Comparison of ENCODE assay signal across 29 cellular contexts in the genomic region with DNA sequence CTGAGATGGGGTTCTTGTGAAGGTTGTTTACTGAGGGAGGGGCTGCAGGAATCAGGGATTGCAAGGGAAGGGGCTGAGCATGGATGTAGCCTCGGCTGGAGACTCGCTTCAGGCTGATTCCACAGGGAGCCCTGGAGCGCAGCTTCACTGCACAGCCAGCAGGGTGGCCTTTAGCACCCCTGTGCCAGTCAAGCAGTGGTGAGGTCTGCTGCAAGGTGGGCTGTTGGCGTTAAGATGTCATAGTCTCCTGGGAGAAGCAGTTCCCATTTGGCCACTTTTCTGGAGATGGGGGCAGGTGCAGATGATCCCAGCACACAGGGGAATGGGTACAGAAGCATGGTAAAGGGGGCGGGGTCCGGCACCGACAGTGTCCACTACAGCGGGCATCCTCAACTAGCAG.
A peak's percentile ranks its signal among the peaks of the same experiment; 100 is the strongest.
DNase-seq lines count a peak whose midpoint lies in the region; ATAC-seq, FAIRE-seq and TF ChIP-seq lines count a peak whose summit lies in the region.
"Had no signal": no experiment of that assay in that cellular context is flagged by ENCODE, and none has a peak within 500 bp of the region (broad histone marks: within the 10 kb centered on the region; RNA-seq: fewer than 3 reads in every experiment).

No MANE protein-coding gene starts in this region.

- FAIRE-seq in HepG2 (lab: Jason Lieb, UNC) = no peak
- FAIRE-seq: A204.1, astrocyte, GM12892 had no signal

- DNase-seq in activated effector memory CD4-positive, alpha-beta T cell treated with anti-CD3 and anti-CD28 coated beads, Interleukin-2, amount 50 U/mL, for 16 hours = peak; percentile 34
- no peak for DNase-seq in activated effector memory CD4-positive, alpha-beta T cell treated with Interleukin-2 at 50 U/mL for 16 hours
- DNase-seq in RWPE2 (ENCODE audit: low spot score) (peak; percentile 73), HepG2 (ENCODE audit: low spot score) (no peak), type B pancreatic cell (ENCODE audit: extremely low spot score, unreplicated experiment) (peak; percentile 42), SHP77 treated with DMSO at 0.1 percent for 48 hours (lab: John Stamatoyannopoulos, UW) (no peak), Calu3 (no peak), HPDE6-E6E7 (ENCODE audit: extremely low spot score) (no peak)
- DNase-seq: activated CD4-positive, alpha-beta T cell treated with anti-CD3 and anti-CD28 coated beads, Interleukin-2, amount 10 ng/mL, durations not matched to agents 7 days and 5 days; activated naive CD8-positive, alpha-beta T cell treated with anti-CD3 and anti-CD28 coated beads, Interleukin-2, amount 10 ng/mL, durations not matched to agents 7 days and 5 days; CD8-positive, alpha-beta memory T cell; DMS53; effector CD4-positive, alpha-beta T cell; erythroblast; foreskin keratinocyte; GF-D8; immature natural killer cell; KBM-7; left ventricle myocardium inferior; NCI-H1436 treated with DMSO at 0.1 percent for 48 hours; NCI-H2107; NCI-H446; nephron progenitor cell had no signal

- 32% methylated on average over 8 of the region's 8 CpGs for WGBS in HepG2 (ENCODE audit: low lambda C conversion rate)

- CTCF ChIA-PET in HepG2 (lab: Yijun Ruan, JAX; ENCODE audit: low intra/inter-chr PET ratio, low total read pairs) (no interaction called here), Calu3 (lab: Charles Lee) (no interaction called here)

- intact Hi-C loops in HepG2 (cut with micrococcal nuclease; ENCODE audit: unreplicated experiment) (no loop called here), Calu3 (cut with micrococcal nuclease; ENCODE audit: unreplicated experiment) (no loop called here)

- no peak overlapping the region for H3K9ac ChIP-seq in HepG2 (ENCODE audit: insufficient read depth, low read depth, low read length)

- in situ Hi-C loops in HepG2 (cut with HindIII; ENCODE audit: extremely low pct_ligation_motif_present, low pct_unique_long_range_greater_than_20kb) = no loop called here

- no peak overlapping the region for H3K4me3 ChIP-seq in RWPE2 (ENCODE audit: severe bottlenecking)
- no peak overlapping the region for H3K4me3 ChIP-seq in HepG2 (replicated peaks in 1 of 3; ENCODE audit: insufficient read depth in 1 of 3, low read depth in 2 of 3, low read length in 3 of 3)
- H3K4me3 ChIP-seq: left ventricle myocardium inferior, upper lobe of left lung had no signal

- H3K36me3 ChIP-seq in RWPE2 (ENCODE audit: low read depth) (no peaks in the 10 kb centered on the region), HepG2 (replicated peaks in 1 of 2; ENCODE audit: control insufficient read depth in 1 of 2, insufficient read depth in 2 of 2, low read length in 2 of 2) (no peaks in the 10 kb centered on the region)
- H3K36me3 ChIP-seq: left ventricle myocardium inferior, upper lobe of left lung had no signal

- H3K9me3 ChIP-seq in RWPE2 (ENCODE audit: severe bottlenecking) (no peaks in the 10 kb centered on the region), HepG2 (ENCODE audit: low read length) (no peaks in the 10 kb centered on the region)
- H3K9me3 ChIP-seq: left ventricle myocardium inferior, upper lobe of left lung had no signal

- H3K36me3 Mint-ChIP-seq in type B pancreatic cell (no peaks in the 10 kb centered on the region), Calu3 (ENCODE audit: insufficient read depth, unreplicated experiment) (no peaks in the 10 kb centered on the region)
- H3K36me3 Mint-ChIP-seq: activated naive CD8-positive, alpha-beta T cell treated with anti-CD3 and anti-CD28 coated beads, Interleukin-2, amount 10 ng/mL, durations not matched to agents 7 days and 5 days; CD8-positive, alpha-beta memory T cell; immature natural killer cell had no signal

- H3K9me3 Mint-ChIP-seq in type B pancreatic cell (no peaks in the 10 kb centered on the region), Calu3 (ENCODE audit: low read depth, unreplicated experiment) (no peaks in the 10 kb centered on the region)
- H3K9me3 Mint-ChIP-seq: activated T-helper 17 cell treated with anti-CD3 and anti-CD28 coated beads, Interleukin-2, amount 50 U/mL, for 72 hours; CD8-positive, alpha-beta memory T cell; immature natural killer cell; nephron progenitor cell; T-helper 2 cell treated with Interferon-gamma antibody and Interleukin-4, amounts not matched to agents 5 μg/mL and 100 μg/mL, for 36 hours had no signal

- H3K79me2 ChIP-seq in HepG2 (ENCODE audit: insufficient read depth, low read length) = no peaks in the 10 kb centered on the region

- H2AFZ ChIP-seq in HepG2 (ENCODE audit: low read length) = no peak overlapping the region

- H3K27me3 Mint-ChIP-seq in type B pancreatic cell (peaks cover 53% of the 10 kb centered on the region), Calu3 (ENCODE audit: unreplicated experiment) (peaks cover 100% of the 10 kb centered on the region)

- TF ChIP-seq RAD21 in HepG2 (CRISPR knock-in tag; IDR thresholded peaks at IDR 0.05) = no peak

- H3K27me3 ChIP-seq in RWPE2 (ENCODE audit: insufficient read depth, poor library complexity, severe bottlenecking) (no peaks in the 10 kb centered on the region), HepG2 (ENCODE audit: control insufficient read depth in 1 of 2, insufficient read depth in 2 of 2, low read length in 2 of 2) (peaks cover 8 to 44% of the 10 kb centered on the region in 2 experiments)
- H3K27me3 ChIP-seq: upper lobe of left lung had no signal

- no peak for TF ChIP-seq EP300 in HepG2 (IDR thresholded peaks at IDR 0.05; ENCODE audit: low read depth in 2 of 2, low read length in 2 of 2)
- TF ChIP-seq EP300 in HepG2 (CRISPR knock-in tag; IDR thresholded peaks at IDR 0.05; ENCODE audit: borderline replicate concordance) = no peak

- ATAC-seq in RWPE2 (ENCODE audit: low read depth) (no peak), HepG2 (peak; percentile 64; the same call in 2 of the 3 replicates)
- ATAC-seq: activated T-helper 17 cell treated with anti-CD3 and anti-CD28 coated beads, Interleukin-2, amount 50 U/mL, for 72 hours; foreskin keratinocyte had no signal

- no peak overlapping the region for H3K27ac ChIP-seq in RWPE2 (ENCODE audit: poor library complexity, severe bottlenecking)
- H3K27ac ChIP-seq in HepG2 (ENCODE audit: extremely low read length, insufficient read depth, low read length) = no peak overlapping the region
- H3K27ac ChIP-seq: foreskin keratinocyte, left ventricle myocardium inferior, upper lobe of left lung had no signal

- H4K20me1 ChIP-seq in HepG2 (ENCODE audit: insufficient read depth, low read length) = no peaks in the 10 kb centered on the region; the same call in 1 of the 2 replicates

- BruUV-seq in HepG2 (replicated peaks; lab: Mats Ljungman, UMichigan) (no TSS peak), Calu3 (replicated peaks; lab: Mats Ljungman, UMichigan) (no TSS peak)

- POLR2A ChIA-PET in HepG2 (lab: Yijun Ruan, JAX) = no interaction called here

- H3K4me2 ChIP-seq in HepG2 (ENCODE audit: low read depth, low read length) = no peak overlapping the region

- H3K4me1 Mint-ChIP-seq in type B pancreatic cell (ENCODE audit: unreplicated experiment) = peaks cover 5% of the 10 kb centered on the region
- no peaks in the 10 kb centered on the region for H3K4me1 Mint-ChIP-seq in Calu3 (ENCODE audit: low read depth, unreplicated experiment)
- H3K4me1 Mint-ChIP-seq: activated CD4-positive, alpha-beta T cell treated with anti-CD3 and anti-CD28 coated beads, Interleukin-2, amount 10 ng/mL, durations not matched to agents 7 days and 5 days; activated naive CD8-positive, alpha-beta T cell treated with anti-CD3 and anti-CD28 coated beads, Interleukin-2, amount 10 ng/mL, durations not matched to agents 7 days and 5 days; CD8-positive, alpha-beta memory T cell; immature natural killer cell had no signal

- H3K4me3 Mint-ChIP-seq in type B pancreatic cell = no peak overlapping the region
- no peak overlapping the region for H3K4me3 Mint-ChIP-seq in Calu3 (ENCODE audit: low read depth, unreplicated experiment)
- H3K4me3 Mint-ChIP-seq: activated CD4-positive, alpha-beta T cell treated with anti-CD3 and anti-CD28 coated beads, Interleukin-2, amount 10 ng/mL, durations not matched to agents 7 days and 5 days; activated naive CD8-positive, alpha-beta T cell treated with anti-CD3 and anti-CD28 coated beads, Interleukin-2, amount 10 ng/mL, durations not matched to agents 7 days and 5 days; activated T-helper 17 cell treated with anti-CD3 and anti-CD28 coated beads, Interleukin-2, amount 50 U/mL, for 72 hours; CD8-positive, alpha-beta memory T cell; immature natural killer cell; nephron progenitor cell; T-helper 2 cell treated with Interferon-gamma antibody and Interleukin-4, amounts not matched to agents 5 μg/mL and 100 μg/mL, for 36 hours had no signal

- TF ChIP-seq CTCF in RWPE2 (IDR thresholded peaks at IDR 0.05; ENCODE audit: poor library complexity, severe bottlenecking) = no peak
- no peak for TF ChIP-seq CTCF in HepG2 (CRISPR knock-in tag; IDR thresholded peaks at IDR 0.05)
- no peak for TF ChIP-seq CTCF in type B pancreatic cell (conservative IDR thresholded peaks at IDR 0.05)
- TF ChIP-seq CTCF in Calu3 (IDR thresholded peaks at IDR 0.05; ENCODE audit: unreplicated experiment) = no peak

- H3K27ac Mint-ChIP-seq in type B pancreatic cell = no peak overlapping the region
- H3K27ac Mint-ChIP-seq in Calu3 (ENCODE audit: unreplicated experiment) = no peak overlapping the region
- H3K27ac Mint-ChIP-seq: activated CD4-positive, alpha-beta T cell treated with anti-CD3 and anti-CD28 coated beads, Interleukin-2, amount 10 ng/mL, durations not matched to agents 7 days and 5 days; activated naive CD8-positive, alpha-beta T cell treated with anti-CD3 and anti-CD28 coated beads, Interleukin-2, amount 10 ng/mL, durations not matched to agents 7 days and 5 days; activated T-helper 17 cell treated with anti-CD3 and anti-CD28 coated beads, Interleukin-2, amount 50 U/mL, for 72 hours; CD8-positive, alpha-beta memory T cell; immature natural killer cell; nephron progenitor cell; T-helper 2 cell treated with Interferon-gamma antibody and Interleukin-4, amounts not matched to agents 5 μg/mL and 100 μg/mL, for 36 hours had no signal

- H3K4me1 ChIP-seq in RWPE2 (ENCODE audit: insufficient read depth, poor library complexity, severe bottlenecking) (no peaks in the 10 kb centered on the region), HepG2 (ENCODE audit: insufficient read depth, low read length) (no peaks in the 10 kb centered on the region)
- H3K4me1 ChIP-seq: foreskin keratinocyte, left ventricle myocardium inferior, upper lobe of left lung had no signal

- TF ChIP-seq POLR2A in HepG2 (IDR thresholded peaks at IDR 0.05; ENCODE audit: insufficient read depth in 1 of 2, low read depth in 2 of 2, low read length in 2 of 2) = no peak

TF ChIP-seq in HepG2, 621 proteins besides CTCF, POLR2A, EP300 and RAD21 (continues in another document):
- TF ChIP-seq REXO4 (CRISPR knock-in tag; IDR thresholded peaks at IDR 0.05; ENCODE audit: borderline replicate concordance) = no peak
- no peak for TF ChIP-seq ZFX (CRISPR knock-in tag; IDR thresholded peaks at IDR 0.05; ENCODE audit: low read depth)
- TF ChIP-seq KDM5B (CRISPR knock-in tag; IDR thresholded peaks at IDR 0.05; ENCODE audit: borderline replicate concordance) = no peak
- no peak for TF ChIP-seq TSC22D2 (CRISPR knock-in tag; IDR thresholded peaks at IDR 0.05; ENCODE audit: borderline replicate concordance)
- no peak for TF ChIP-seq ZFP90 (CRISPR knock-in tag; IDR thresholded peaks at IDR 0.05; ENCODE audit: borderline replicate concordance)
- no peak for TF ChIP-seq ZNF879 (CRISPR knock-in tag; IDR thresholded peaks at IDR 0.05)
- TF ChIP-seq TP53 (CRISPR knock-in tag; conservative IDR thresholded peaks at IDR 0.05) = no peak
- TF ChIP-seq HOXA5 (CRISPR knock-in tag; IDR thresholded peaks at IDR 0.05) = no peak

Comparison
In these comparisons a context has a peak if more than half of its experiments do, and no peak if none do; other contexts are left out.
1. DNase-seq: peak in activated effector memory CD4-positive, alpha-beta T cell treated with anti-CD3 and anti-CD28 coated beads, Interleukin-2, amount 50 U/mL, for 16 hours (single experiment), RWPE2 (single experiment) and type B pancreatic cell (single experiment); none in activated effector memory CD4-positive, alpha-beta T cell treated with Interleukin-2 at 50 U/mL for 16 hours (single experiment), HepG2 (single experiment), SHP77 treated with DMSO at 0.1 percent for 48 hours (single experiment), Calu3 (single experiment) and HPDE6-E6E7 (single experiment).